ENCODE assay signal across 8 cellular contexts in the genomic region with DNA sequence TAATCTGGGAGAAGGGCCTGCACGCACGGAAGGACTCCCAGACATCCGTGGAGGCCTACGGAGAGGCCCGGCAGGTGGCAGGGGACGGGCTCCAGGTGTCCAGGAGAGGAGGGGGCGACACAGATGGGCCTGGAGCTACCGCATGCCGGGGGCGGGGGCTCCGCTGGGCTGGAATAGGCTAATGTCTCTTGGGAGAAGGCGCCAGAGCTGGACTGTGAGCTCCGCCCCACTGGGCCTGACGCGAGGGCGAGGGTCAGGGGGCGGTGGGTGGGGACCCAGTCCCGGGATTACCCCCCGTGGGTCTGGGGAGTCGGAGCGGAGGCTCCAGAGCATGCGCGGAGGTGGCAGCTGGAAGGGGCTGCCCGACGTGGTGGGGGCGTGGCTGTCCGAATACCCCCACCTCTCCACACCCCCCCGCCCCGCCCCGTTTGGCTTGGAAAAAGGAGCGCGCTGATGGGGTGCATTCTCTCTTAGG. TPM values are rescaled to one million over a fixed set of nuclear protein-coding genes. Genes with fewer than 3 reads are reported as not detected.
DNase-seq lines count a peak whose midpoint lies in the region; ATAC-seq, FAIRE-seq and TF ChIP-seq lines count a peak whose summit lies in the region.

No MANE protein-coding gene starts in this region.

- no peaks in the 10 kb centered on the region for H3K27me3 ChIP-seq in K562 (ENCODE audit: control insufficient read depth in 2 of 2, insufficient read depth in 2 of 2, low read length in 2 of 2)
- H3K27me3 ChIP-seq in spleen (replicated peaks in 1 of 7) = no peaks in the 10 kb centered on the region

- intact Hi-C loops in K562 (cut with micrococcal nuclease) (loop anchor here (1.0 to 10.0 kb wide), 2 partner anchors 48 to 441 kb away; a partner anchor contains a TSS), spleen (cut with DNase I; ENCODE audit: low total_unique reads) (loop anchor here (10.0 kb wide), 1 partner anchor 51 kb away; a partner anchor contains a TSS)

- peak overlapping the region; percentile 56 for H2AFZ ChIP-seq in K562 (ENCODE audit: low read depth, low read length)

- peaks cover 89% of the 10 kb centered on the region for H3K79me2 ChIP-seq in K562 (ENCODE audit: control insufficient read depth, insufficient read depth, low read length)

- peak; percentile 48 for DNase-seq in DMS53 (lab: John Stamatoyannopoulos, UW)
- no peak for DNase-seq in DMS53 treated with DMSO at 0.1 percent for 48 hours (lab: John Stamatoyannopoulos, UW; ENCODE audit: unreplicated experiment)
- peak; percentile 81 to 87 (median 84) for DNase-seq in K562 (ENCODE audit: extremely low read depth in 1 of 4, low spot score in 3 of 4)
- DNase-seq in spleen = peak; percentile 84
- DNase-seq in NCI-H1048 (lab: John Stamatoyannopoulos, UW) = no peak

- peaks cover 5% of the 10 kb centered on the region for H3K36me3 Mint-ChIP-seq in IgD-negative memory B cell
- H3K36me3 Mint-ChIP-seq in T-helper 1 cell treated with Interleukin-12 subunit alpha and Interleukin-12 subunit beta and Interleukin-4 antibody, amounts not matched to agents 30 μg/mL and 1 μg/mL, for 36 hours (ENCODE audit: low read depth) = peaks cover 5% of the 10 kb centered on the region

- WGBS in K562 (ENCODE audit: insufficient coverage, low coverage, missing lambda C conversion rate) = 26% methylated on average over 20 of the region's 32 CpGs
- 0 to 2% (median 1%) methylated on average over 20 to 32 of the region's 32 CpGs for WGBS in spleen, 5 donors

- in situ Hi-C loops in K562 (cut with MboI) = no loop called here

- H3K9me3 Mint-ChIP-seq in IgD-negative memory B cell = no peaks in the 10 kb centered on the region
- H3K9me3 Mint-ChIP-seq in T-helper 1 cell treated with Interleukin-12 subunit alpha and Interleukin-12 subunit beta and Interleukin-4 antibody, amounts not matched to agents 30 μg/mL and 1 μg/mL, for 36 hours = no peaks in the 10 kb centered on the region

- POLR2A ChIA-PET in K562 (lab: Yijun Ruan, JAX) = interaction anchor here (0.6 to 2.7 kb wide), 6 partner anchors 9 to 78 kb away, joined by 3 to 17 read pairs (median 4); no protein-coding TSS in a partner anchor

- peaks cover 12% of the 10 kb centered on the region for H3K9me1 ChIP-seq in K562 (ENCODE audit: control insufficient read depth, insufficient read depth, low read length)

- TF ChIP-seq CTCF in K562 (IDR thresholded peaks at IDR 0.05 in 2 of 3, conservative IDR thresholded peaks at IDR 0.05 in 1 of 3; ENCODE audit: insufficient read depth in 2 of 3, low read depth in 1 of 3, low read length in 3 of 3) (no peak), spleen (IDR thresholded peaks at IDR 0.05 in 8 of 11, conservative IDR thresholded peaks at IDR 0.05 in 3 of 11) (no peak)

- peak overlapping the region; percentile 46 to 96 (median 94) for H3K4me3 Mint-ChIP-seq in IgD-negative memory B cell
- H3K4me3 Mint-ChIP-seq in T-helper 1 cell treated with Interleukin-12 subunit alpha and Interleukin-12 subunit beta and Interleukin-4 antibody, amounts not matched to agents 30 μg/mL and 1 μg/mL, for 36 hours = peak overlapping the region; percentile 93

- no peak for TF ChIP-seq RAD21 in K562 (CRISPR knock-in tag; conservative IDR thresholded peaks at IDR 0.05 in 1 of 2, IDR thresholded peaks at IDR 0.05 in 1 of 2)

- H3K27ac ChIP-seq in K562 (ENCODE audit: extremely low read depth, low read depth, low read length) = peak overlapping the region; percentile 73
- H3K27ac ChIP-seq in spleen = peak overlapping the region; percentile 79 to 91 (median 88)

- H4K20me1 ChIP-seq in K562 (replicated peaks; ENCODE audit: control insufficient read depth, insufficient read depth, low read length) = peaks cover 32% of the 10 kb centered on the region

- peak; percentile 8 for ATAC-seq in K562

- peaks cover 51 to 75% of the 10 kb centered on the region in 2 experiments for H3K4me1 ChIP-seq in K562 (replicated peaks in 1 of 2; ENCODE audit: control insufficient read depth in 2 of 2, insufficient read depth in 2 of 2, low read length in 2 of 2)
- H3K4me1 ChIP-seq in spleen = peaks cover 19 to 61% (median 57%) of the 10 kb centered on the region in 6 donors

- H3K36me3 ChIP-seq in K562 (ENCODE audit: control insufficient read depth, insufficient read depth, low read length) (peaks cover 7% of the 10 kb centered on the region; the same call in 2 of the 3 replicates), spleen (peaks cover 0 to 6% (median 0%) of the 10 kb centered on the region in 6 donors)

- BruUV-seq in K562 (replicated peaks; lab: Mats Ljungman, UMichigan) = no TSS peak

- TF ChIP-seq POLR2A in K562 (conservative IDR thresholded peaks at IDR 0.05) (no peak), spleen (IDR thresholded peaks at IDR 0.05) (no peak)

- H3K9me3 ChIP-seq in K562 (replicated peaks; ENCODE audit: control insufficient read depth, insufficient read depth, low read depth, low read length) (no peaks in the 10 kb centered on the region), iPS-18c (ENCODE audit: control insufficient read depth, insufficient read depth, low read length) (no peaks in the 10 kb centered on the region), spleen (no peaks in the 10 kb centered on the region)

- peak overlapping the region; percentile 49 to 88 (median 69) for H3K27ac Mint-ChIP-seq in IgD-negative memory B cell
- H3K27ac Mint-ChIP-seq in T-helper 1 cell treated with Interleukin-12 subunit alpha and Interleukin-12 subunit beta and Interleukin-4 antibody, amounts not matched to agents 30 μg/mL and 1 μg/mL, for 36 hours = peak overlapping the region; percentile 75

- peak overlapping the region; percentile 91 for H3K4me2 ChIP-seq in K562 (ENCODE audit: insufficient read depth, low read length)

- H3K4me3 ChIP-seq in K562 (peak overlapping the region; percentile 64), iPS-18c (ENCODE audit: insufficient read depth, low read depth, low read length) (peak overlapping the region; percentile 99), spleen (peak overlapping the region; percentile 80 to 100 (median 96))

- FAIRE-seq in K562 (lab: Jason Lieb, UNC) = no peak

- H3K9ac ChIP-seq in K562 (ENCODE audit: insufficient read depth in 1 of 2, low read depth in 2 of 2, low read length in 2 of 2) = peak overlapping the region; percentile 74 to 93

- no peaks in the 10 kb centered on the region for H3K27me3 Mint-ChIP-seq in IgD-negative memory B cell
- H3K27me3 Mint-ChIP-seq in T-helper 1 cell treated with Interleukin-12 subunit alpha and Interleukin-12 subunit beta and Interleukin-4 antibody, amounts not matched to agents 30 μg/mL and 1 μg/mL, for 36 hours (ENCODE audit: low read depth) = peaks cover 7% of the 10 kb centered on the region

- H3K4me1 Mint-ChIP-seq in IgD-negative memory B cell = peaks cover 28 to 34% (median 30%) of the 10 kb centered on the region in 3 donors
- peaks cover 35% of the 10 kb centered on the region for H3K4me1 Mint-ChIP-seq in T-helper 1 cell treated with Interleukin-12 subunit alpha and Interleukin-12 subunit beta and Interleukin-4 antibody, amounts not matched to agents 30 μg/mL and 1 μg/mL, for 36 hours (ENCODE audit: low read depth)

- CTCF ChIA-PET in K562 (lab: Yijun Ruan, JAX; ENCODE audit: low intra/inter-chr PET ratio) = no interaction called here

- no peak for TF ChIP-seq EP300 in K562 (IDR thresholded peaks at IDR 0.05; ENCODE audit: low read length)

RNA-seq across cellular contexts. Expression of a gene that starts 0.7 kb away (rescaled TPM):
- polyA plus RNA-seq in IgD-negative memory B cell = 6.2 TPM
- total RNA-seq in K562 (2011; cell fraction: chromatin; rRNA removed; ENCODE audit: low replicate concordance) = 74.1 and 88.4 TPM in 2 replicates
- total RNA-seq in K562 (2011; cell fraction: nucleolus; rRNA removed) = 28.0 and 34.0 TPM in 2 replicates
- 60.8 and 97.1 TPM in 2 replicates for total RNA-seq in K562 (2011; cell fraction: nucleoplasm; rRNA removed)
- 26.0 and 30.2 TPM in 2 replicates for total RNA-seq in K562 (2014; rRNA removed)
- 27.4 and 29.5 TPM in 2 replicates for total RNA-seq in K562 (2014; rRNA removed; fragmentation: Illumina TruSeq; extraction: Trizol)
- total RNA-seq in K562 (2015; rRNA removed; fragmentation: Illumina TruSeq; extraction: Trizol) = 26.1 and 26.5 TPM in 2 replicates
- total RNA-seq in K562 (2021) = 59.4 and 64.2 TPM in 2 replicates
- 21.2 and 25.7 TPM in 2 replicates for polyA plus RNA-seq in K562 (2011; rRNA removed)
- polyA plus RNA-seq in K562 (2011; cell fraction: cytosol; rRNA removed) = 23.0 and 25.9 TPM in 2 replicates
- polyA plus RNA-seq in K562 (2011; cell fraction: nucleus; rRNA removed) = 51.2 and 62.9 TPM in 2 replicates
- 12.8 and 19.1 TPM in 2 replicates for polyA plus RNA-seq in K562 (2012)
- polyA plus RNA-seq in K562 (2014; fragmentation: Illumina TruSeq; extraction: Trizol) = 25.7 and 27.1 TPM in 2 replicates
- 10 to 100 TPM in 1 of 2 experiments, 1 to 10 TPM in 1; 7.3 to 13.3 TPM for polyA plus RNA-seq in K562 (2014; fragmentation: Nextera tagmentation; extraction: Ambion mirVana)
- polyA plus RNA-seq in K562 (2014; rRNA removed) = 20.8 and 21.2 TPM in 2 replicates
- 54.8 and 61.7 TPM in 2 replicates for polyA minus RNA-seq in K562 (2011; rRNA and poly(A)+ RNA removed)
- 44.2 and 50.2 TPM in 2 replicates for polyA minus RNA-seq in K562 (2011; cell fraction: cytosol; rRNA and poly(A)+ RNA removed)
- 21.4 and 34.9 TPM in 2 replicates for polyA minus RNA-seq in K562 (2011; cell fraction: nucleus; rRNA and poly(A)+ RNA removed)
- total RNA-seq in spleen = 10 to 100 TPM; 27.4 to 38.2 (median 32.4) TPM
- 1 to 10 TPM; 2.3 to 4.3 (median 2.9) TPM for polyA plus RNA-seq in spleen

RNA-seq across cellular contexts. Expression of a gene that starts 47.2 kb away (rescaled TPM):
- polyA plus RNA-seq in IgD-negative memory B cell (13.1 TPM), K562 (2011; rRNA removed) (41.5 and 47.3 TPM in 2 replicates), K562 (2014; fragmentation: Illumina TruSeq; extraction: Trizol) (25.7 and 28.4 TPM in 2 replicates), K562 (2014; fragmentation: Nextera tagmentation; extraction: Ambion mirVana) (1 to 10 TPM; 4.5 to 4.6 TPM), K562 (2014; rRNA removed) (17.3 and 20.3 TPM in 2 replicates), spleen (1 to 10 TPM; 1.5 to 2.8 (median 1.9) TPM)
- total RNA-seq in K562 (2011; cell fraction: chromatin; rRNA removed; ENCODE audit: low replicate concordance) = 154 and 202 TPM in 2 replicates
- 54.0 and 60.4 TPM in 2 replicates for total RNA-seq in K562 (2011; cell fraction: nucleolus; rRNA removed)
- 64.7 and 73.4 TPM in 2 replicates for total RNA-seq in K562 (2011; cell fraction: nucleoplasm; rRNA removed)
- total RNA-seq in K562 (2014; rRNA removed) (19.2 and 21.8 TPM in 2 replicates), K562 (2014; rRNA removed; fragmentation: Illumina TruSeq; extraction: Trizol) (31.2 and 36.0 TPM in 2 replicates), K562 (2015; rRNA removed; fragmentation: Illumina TruSeq; extraction: Trizol) (22.7 and 24.6 TPM in 2 replicates), K562 (2021) (26.3 and 31.1 TPM in 2 replicates), spleen (10 to 100 TPM; 18.6 to 41.1 (median 31.7) TPM)
- polyA plus RNA-seq in K562 (2011; cell fraction: cytosol; rRNA removed) = 16.6 and 25.4 TPM in 2 replicates
- 59.9 and 63.6 TPM in 2 replicates for polyA plus RNA-seq in K562 (2011; cell fraction: nucleus; rRNA removed)
- 14.7 and 15.5 TPM in 2 replicates for polyA plus RNA-seq in K562 (2012)
- 106 and 124 TPM in 2 replicates for polyA minus RNA-seq in K562 (2011; rRNA and poly(A)+ RNA removed)
- 34.4 and 36.0 TPM in 2 replicates for polyA minus RNA-seq in K562 (2011; cell fraction: cytosol; rRNA and poly(A)+ RNA removed)
- polyA minus RNA-seq in K562 (2011; cell fraction: nucleus; rRNA and poly(A)+ RNA removed) = 35.7 and 79.5 TPM in 2 replicates

Comparison
In these comparisons a context has a peak if more than half of its experiments do, and no peak if none do; other contexts are left out.
1. DNase-seq: peak in DMS53 (single experiment), K562 (4 of 4) and spleen (single experiment); none in DMS53 treated with DMSO at 0.1 percent for 48 hours (single experiment) and NCI-H1048 (single experiment).
2. Peak in every context shown above with its lines, with median percentiles within 50 percentile points of each other: H3K4me3 ChIP-seq.